ENCODE assay signal across 8 cellular contexts in the genomic region with DNA sequence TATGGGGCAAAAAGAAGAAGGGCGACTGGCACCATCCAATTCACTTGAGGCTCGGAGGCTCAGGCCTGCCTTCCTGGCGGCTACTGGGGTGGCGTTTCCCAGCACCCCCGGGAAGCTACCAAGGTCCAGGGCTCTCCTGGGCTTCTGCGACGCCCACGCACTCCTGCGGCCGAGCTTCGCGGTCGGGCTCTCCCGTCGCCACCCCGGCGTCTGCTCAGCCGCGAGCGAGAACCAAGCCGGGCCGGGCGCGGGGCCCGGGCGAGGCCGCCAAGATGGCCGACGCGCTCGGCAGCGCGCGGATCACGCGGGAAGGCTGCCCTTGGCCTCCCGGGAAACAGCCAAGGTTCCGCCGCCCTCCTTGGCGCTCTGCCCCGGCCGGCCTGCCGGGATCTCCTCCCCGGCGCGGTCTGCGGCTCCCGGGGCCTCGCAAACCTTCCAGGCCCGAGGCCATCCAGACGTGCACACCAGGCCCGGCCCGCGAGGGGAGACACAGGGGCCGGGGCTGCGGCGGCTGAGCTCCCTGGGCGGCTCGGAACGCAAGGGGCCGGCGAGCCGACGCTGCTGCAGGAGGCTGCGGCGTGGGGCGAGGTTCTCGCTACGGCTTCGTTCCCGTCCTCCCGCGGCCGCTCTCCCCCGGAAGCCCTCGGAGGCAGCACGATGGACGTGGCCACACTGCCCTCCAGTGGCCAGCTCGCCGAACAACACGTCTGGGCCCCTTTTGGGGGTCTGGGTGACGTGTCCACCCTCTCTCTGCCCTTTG. TPM values are rescaled to one million over a fixed set of nuclear protein-coding genes. Genes with fewer than 3 reads are reported as not detected.
DNase-seq lines count a peak whose midpoint lies in the region; ATAC-seq and TF ChIP-seq lines count a peak whose summit lies in the region.

No MANE protein-coding gene starts in this region.

- H3K27ac ChIP-seq in AG04450 (ENCODE audit: low read depth, low read length): peak overlapping the region; percentile 95

- peak; percentile 33 for ATAC-seq in GM18861 (IDR thresholded peaks at IDR 0.05; ENCODE audit: unreplicated experiment)
- ATAC-seq in HG03108 (IDR thresholded peaks at IDR 0.05; ENCODE audit: unreplicated experiment): peak; percentile 43
- ATAC-seq in activated CD4-positive, CD25-positive, alpha-beta regulatory T cell treated with anti-CD3 and anti-CD28 coated beads, Interleukin-2, amount 50 U/mL, for 24 hours: peak; percentile 82

- H3K9me3 ChIP-seq in AG04450 (ENCODE audit: control insufficient read depth, insufficient read depth, low read length): peaks cover 5% of the 10 kb centered on the region; the same call in 1 of the 2 replicates

- CTCF ChIA-PET in AG04450 (lab: Charles Lee): interaction anchor here (0.6 to 4.2 kb wide), 33 partner anchors 10 to 981 kb away, joined by 3 to 28 read pairs (median 4); a partner anchor contains a TSS

- H3K36me3 ChIP-seq in kidney epithelial cell (ENCODE audit: control insufficient read depth, insufficient read depth, low read length): no peaks in the 10 kb centered on the region

- H3K27me3 ChIP-seq in AG04450 (ENCODE audit: control insufficient read depth, insufficient read depth, low read length): no peaks in the 10 kb centered on the region
- H3K27me3 ChIP-seq in kidney epithelial cell (ENCODE audit: control insufficient read depth, insufficient read depth, low read length): no peaks in the 10 kb centered on the region

- DNase-seq in AG04450 (ENCODE audit: low read depth, low spot score): peak; percentile 79
- peak; percentile 85 for DNase-seq in NCI-H2227 treated with DMSO at 0.1 percent for 48 hours (lab: John Stamatoyannopoulos, UW)
- peak; percentile 84 for DNase-seq in central memory CD4-positive, alpha-beta T cell
- no peak for DNase-seq in kidney epithelial cell (ENCODE audit: low read depth)
- DNase-seq in stimulated activated CD4-positive, alpha-beta T cell treated with anti-CD3 and anti-CD28 coated beads, Interleukin-15, amount 100 ng/mL, for 24 hours: peak; percentile 92

- H3K4me3 ChIP-seq in AG04450 (ENCODE audit: low read depth, low read length) (peak overlapping the region; percentile 46), kidney epithelial cell (ENCODE audit: low read depth, low read length) (peak overlapping the region; percentile 36)

- POLR2A ChIA-PET in AG04450 (lab: Yijun Ruan, JAX): interaction anchor here (0.5 to 5.1 kb wide), 8 partner anchors 10 to 872 kb away, joined by 3 to 105 read pairs (median 4); a partner anchor contains a TSS

- TF ChIP-seq CTCF in AG04450 (IDR thresholded peaks at IDR 0.05; ENCODE audit: low read depth, low read length): peak; percentile 94
- TF ChIP-seq CTCF in kidney epithelial cell (IDR thresholded peaks at IDR 0.05; ENCODE audit: insufficient read depth, low read length, poor library complexity, severe bottlenecking): peak; percentile 89

RNA-seq across cellular contexts. Expression of a gene that starts 23.5 kb away (rescaled TPM):
- 54.4 and 61.5 TPM in 2 replicates for polyA plus RNA-seq in AG04450 (2011; rRNA removed)
- polyA minus RNA-seq in AG04450 (2011; rRNA and poly(A)+ RNA removed): 38.4 and 48.0 TPM in 2 replicates
- 144 and 273 TPM in 2 replicates for total RNA-seq in kidney epithelial cell
